Comparison of ENCODE assay signal across 8 cellular contexts in the genomic region with DNA sequence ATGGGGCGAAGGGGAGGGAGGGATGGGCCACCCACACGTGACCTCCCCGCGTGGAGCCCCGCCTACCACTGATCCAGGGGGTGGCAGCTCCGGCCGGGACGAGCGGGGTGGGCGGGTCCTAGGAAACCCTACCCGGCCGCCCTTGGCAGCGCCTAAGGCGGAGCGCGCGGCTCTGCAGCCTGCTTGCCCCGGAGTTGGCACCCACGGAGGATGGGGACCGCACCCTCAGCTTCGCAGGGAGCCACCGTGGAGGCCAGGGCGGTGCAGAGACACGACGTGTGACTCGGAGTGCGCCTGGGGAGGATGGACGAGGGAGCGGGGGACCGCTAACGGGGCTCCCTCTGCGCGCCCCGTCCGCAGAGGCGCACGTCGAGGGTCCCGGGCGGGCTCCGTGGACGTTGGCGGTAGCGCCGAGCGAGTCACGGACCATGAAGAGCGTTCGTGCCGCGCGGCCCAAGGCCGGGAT. TPM values are rescaled to one million over a fixed set of nuclear protein-coding genes. Genes with fewer than 3 reads are reported as not detected.
DNase-seq lines count a peak whose midpoint lies in the region; ATAC-seq and TF ChIP-seq lines count a peak whose summit lies in the region.

A gene with protein sequence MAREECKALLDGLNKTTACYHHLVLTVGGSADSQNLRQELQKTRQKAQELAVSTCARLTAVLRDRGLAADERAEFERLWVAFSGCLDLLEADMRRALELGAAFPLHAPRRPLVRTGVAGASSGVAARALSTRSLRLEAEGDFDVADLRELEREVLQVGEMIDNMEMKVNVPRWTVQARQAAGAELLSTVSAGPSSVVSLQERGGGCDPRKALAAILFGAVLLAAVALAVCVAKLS (plus strand): TSS at position 129 of the 466 bp plus-strand sequence. CDS start 416 bp downstream, outside the sequence.

- H3K27me3 ChIP-seq in lung (ENCODE audit: control insufficient read depth, insufficient read depth) = no peaks in the 10 kb centered on the region

- peak within 1 kb of the TSS; percentile 63 for H3K4me3 ChIP-seq in lung

- H3K9me3 ChIP-seq in lung (ENCODE audit: control insufficient read depth in 2 of 2, insufficient read depth in 1 of 2, low read length in 1 of 2) = peaks cover 0 to 2% of the 10 kb centered on the region in 2 donors

- TF ChIP-seq CTCF in lung (IDR thresholded peaks at IDR 0.05; ENCODE audit: control extremely low read depth, extremely low read depth) = no peak

- no peaks in the 10 kb centered on the region for H3K36me3 ChIP-seq in lung (ENCODE audit: control insufficient read depth in 2 of 2, insufficient read depth in 2 of 2, low read length in 2 of 2)

- ATAC-seq in HG02588 (IDR thresholded peaks at IDR 0.05; ENCODE audit: unreplicated experiment) (peak; percentile 35), lung (ENCODE audit: insufficient read depth, low FRiP score) (peak; percentile 79), HG02571 (IDR thresholded peaks at IDR 0.05; ENCODE audit: unreplicated experiment) (no peak)

- 3 to 4% methylated on average over 51 to 53 of the region's 53 CpGs for WGBS in lung, 2 donors

- H3K27ac ChIP-seq in lung (ENCODE audit: low read depth in 1 of 2, low read length in 1 of 2) = peak within 1 kb of the TSS; percentile 83

- H3K4me1 ChIP-seq in lung (ENCODE audit: control insufficient read depth in 2 of 2, insufficient read depth in 2 of 2, low read length in 2 of 2) = peaks cover 0 to 22% of the 10 kb centered on the region in 2 donors

- DNase-seq in DMS 273 (lab: John Stamatoyannopoulos, UW; ENCODE audit: unreplicated experiment) (peak; percentile 88), NCI-H446 treated with DMSO at 0.1 percent for 48 hours (lab: John Stamatoyannopoulos, UW) (peak; percentile 44), lung (ENCODE audit: low spot score) (peak; percentile 79)
- peak; percentile 69 to 73 for DNase-seq in activated CD4-positive, alpha-beta T cell treated with anti-CD3 and anti-CD28 coated beads, Interleukin-2, amount 50 U/mL, for 48 hours
- DNase-seq in effector CD4-positive, alpha-beta T cell = peak; percentile 53
- DNase-seq in stimulated activated CD4-positive, alpha-beta T cell treated with anti-CD3 and anti-CD28 coated beads, TNF-alpha, amount 100 ng/mL, for 48 hours (ENCODE audit: low read depth in 3 of 3) = peak in 2 of 3 donors; percentile 34 to 37

RNA-seq across cellular contexts. Expression of the gene that starts here (rescaled TPM):
- total RNA-seq in lung = 1 to 10 TPM in 1 of 2 donors, under 1 TPM in 1; 0.94 to 1.6 TPM
- under 1 TPM; 0.14 to 0.55 TPM for polyA plus RNA-seq in lung

Comparison
In these comparisons a context has a peak if more than half of its experiments do, and no peak if none do; other contexts are left out.
1. DNase-seq: peak in every context shown above with its lines; median percentile 88 in DMS 273; 79 in lung; 71 in activated CD4-positive, alpha-beta T cell treated with anti-CD3 and anti-CD28 coated beads, Interleukin-2, amount 50 U/mL, for 48 hours; 53 in effector CD4-positive, alpha-beta T cell; 44 in NCI-H446 treated with DMSO at 0.1 percent for 48 hours; 36 in stimulated activated CD4-positive, alpha-beta T cell treated with anti-CD3 and anti-CD28 coated beads, TNF-alpha, amount 100 ng/mL, for 48 hours.